In genomic region chr12:26700430-26700829, GRCh38 we compare ENCODE assay signal across 18 cellular contexts.
DNase-seq lines count a peak whose midpoint lies in the region; ATAC-seq, FAIRE-seq and TF ChIP-seq lines count a peak whose summit lies in the region.
"Had no signal": no experiment of that assay in that cellular context is flagged by ENCODE, and none has a peak within 500 bp of the region (broad histone marks: within the 10 kb centered on the region; RNA-seq: fewer than 3 reads in every experiment).

No MANE protein-coding gene starts in this region.

- FAIRE-seq in endothelial cell of umbilical vein (lab: Jason Lieb, UNC), result no peak
- FAIRE-seq: GM12892 had no signal

- H2BK5ac ChIP-seq in IMR-90 (ENCODE audit: low read depth, low read length, poor library complexity, severe bottlenecking), result no peak overlapping the region

- POLR2A ChIA-PET in IMR-90 (lab: Charles Lee; ENCODE audit: unreplicated experiment), result no interaction called here
- POLR2A ChIA-PET in Panc1 (lab: Charles Lee), result no interaction called here
- POLR2A ChIA-PET in endothelial cell of umbilical vein (lab: Charles Lee), result interaction anchor here (0.6 kb wide), 1 partner anchor 422 kb away, joined by 3 read pairs; no protein-coding TSS in a partner anchor

- H4K5ac ChIP-seq in IMR-90 (ENCODE audit: low read depth, low read length), result no peak overlapping the region

- in situ Hi-C loops in IMR-90 (cut with MboI; ENCODE audit: low sequenced_read_pairs), result no loop called here
- in situ Hi-C loops in Panc1 (cut with HindIII; ENCODE audit: low pct_unique_long_range_greater_than_20kb, low sequenced_read_pairs), result no loop called here
- in situ Hi-C loops in gastrocnemius medialis (cut with MboI; ENCODE audit: low sequenced_read_pairs in 4 of 4), result no loop called here

- TF ChIP-seq RAD21 in IMR-90 (IDR thresholded peaks at IDR 0.05; ENCODE audit: low read length), result no peak

- no peak overlapping the region for H2BK120ac ChIP-seq in IMR-90 (ENCODE audit: low read depth, low read length)

- ATAC-seq in IMR-90 (ENCODE audit: low read depth) (no peak), Panc1 (peak; percentile 22; the same call in 1 of the 2 replicates), upper lobe of right lung (peak; percentile 46), gastrocnemius medialis (no peak), HG03565 (IDR thresholded peaks at IDR 0.05; ENCODE audit: unreplicated experiment) (no peak)

- CTCF ChIA-PET in IMR-90 (lab: Yijun Ruan, JAX) (no interaction called here), Panc1 (lab: Charles Lee) (interaction anchor here (1.5 kb wide), 1 partner anchor 603 kb away, joined by 4 read pairs; no protein-coding TSS in a partner anchor), endothelial cell of umbilical vein (lab: Charles Lee) (interaction anchor here (0.8 to 2.1 kb wide), 7 partner anchors 19 to 585 kb away, joined by 3 to 38 read pairs (median 5); no protein-coding TSS in a partner anchor)

- H3K4ac ChIP-seq in IMR-90 (ENCODE audit: low read depth, low read length), result no peak overlapping the region

- H3K79me1 ChIP-seq in IMR-90 (ENCODE audit: low read depth in 1 of 2, low read length in 2 of 2), result no peaks in the 10 kb centered on the region; a peak in 1 of 4 replicates

- TF ChIP-seq POLR2A in IMR-90 (IDR thresholded peaks at IDR 0.05; ENCODE audit: low read depth, low read length) (no peak), endothelial cell of umbilical vein (IDR thresholded peaks at IDR 0.05; ENCODE audit: low read depth, low read length) (no peak), gastrocnemius medialis (IDR thresholded peaks at IDR 0.05) (no peak)

- H3K18ac ChIP-seq in IMR-90 (ENCODE audit: low read depth, low read length), result no peak overlapping the region

- H3K4me3 ChIP-seq in IMR-90 (ENCODE audit: insufficient read depth, low read depth, low read length) (no peak overlapping the region), Panc1 (ENCODE audit: low read depth in 2 of 2, low read length in 2 of 2) (no peak overlapping the region), endothelial cell of umbilical vein (replicated peaks in 1 of 3; ENCODE audit: insufficient read depth in 1 of 3, low read depth in 1 of 3, low read length in 3 of 3) (no peak overlapping the region), upper lobe of right lung (no peak overlapping the region), gastrocnemius medialis (no peak overlapping the region)
- H3K4me3 ChIP-seq: HAP-1, SJSA1 had no signal

- H3K14ac ChIP-seq in IMR-90 (replicated peaks; ENCODE audit: low read depth, low read length), result no peak overlapping the region

- H3K79me2 ChIP-seq in endothelial cell of umbilical vein (ENCODE audit: control insufficient read depth, insufficient read depth, low read length), result peaks cover 2% of the 10 kb centered on the region

- no peaks in the 10 kb centered on the region for H3K9me1 ChIP-seq in IMR-90 (ENCODE audit: insufficient read depth, low read length)
- no peaks in the 10 kb centered on the region for H3K9me1 ChIP-seq in endothelial cell of umbilical vein (replicated peaks; ENCODE audit: control insufficient read depth, extremely low read depth, insufficient read depth, low read length)

- H4K91ac ChIP-seq in IMR-90 (ENCODE audit: insufficient read depth, low read depth, low read length), result no peak overlapping the region

- no peak overlapping the region for H2BK20ac ChIP-seq in IMR-90 (ENCODE audit: low read depth, low read length)

- H3K56ac ChIP-seq in IMR-90 (ENCODE audit: extremely low read depth, insufficient read depth, low read length), result no peak overlapping the region

- H3K4me2 ChIP-seq in IMR-90 (ENCODE audit: low read depth, low read length), result no peak overlapping the region
- no peak overlapping the region for H3K4me2 ChIP-seq in endothelial cell of umbilical vein (ENCODE audit: insufficient read depth, low read length)
- H3K4me2 ChIP-seq: KMS-11 had no signal

- H2AFZ ChIP-seq in IMR-90 (replicated peaks; ENCODE audit: low read length, poor library complexity) (peak overlapping the region; percentile 1), endothelial cell of umbilical vein (ENCODE audit: low read depth, low read length) (no peak overlapping the region)

- H3K23ac ChIP-seq in IMR-90 (ENCODE audit: low read depth, low read length), result no peak overlapping the region

- H3K27me3 ChIP-seq in IMR-90 (ENCODE audit: control insufficient read depth, insufficient read depth, low read length), result no peaks in the 10 kb centered on the region
- no peaks in the 10 kb centered on the region for H3K27me3 ChIP-seq in Panc1 (ENCODE audit: control insufficient read depth, insufficient read depth, low read length)
- H3K27me3 ChIP-seq in endothelial cell of umbilical vein (ENCODE audit: control insufficient read depth in 2 of 2, insufficient read depth in 2 of 2, low read length in 2 of 2), result no peaks in the 10 kb centered on the region
- no peaks in the 10 kb centered on the region for H3K27me3 ChIP-seq in upper lobe of right lung
- no peaks in the 10 kb centered on the region for H3K27me3 ChIP-seq in gastrocnemius medialis
- H3K27me3 ChIP-seq: SJSA1 had no signal

- no peak overlapping the region for H2AK9ac ChIP-seq in IMR-90 (replicated peaks; ENCODE audit: low read depth, low read length, poor library complexity)

- H3K36me3 ChIP-seq in IMR-90 (ENCODE audit: control insufficient read depth, insufficient read depth, low read length) (no peaks in the 10 kb centered on the region), Panc1 (ENCODE audit: control insufficient read depth, insufficient read depth, low read length) (no peaks in the 10 kb centered on the region), endothelial cell of umbilical vein (ENCODE audit: control insufficient read depth in 2 of 2, extremely low read depth in 1 of 2, insufficient read depth in 2 of 2, low read length in 2 of 2) (peaks cover 0 to 3% of the 10 kb centered on the region in 2 experiments), upper lobe of right lung (peaks cover 13% of the 10 kb centered on the region), gastrocnemius medialis (no peaks in the 10 kb centered on the region)

- WGBS in IMR-90 (ENCODE audit: extremely low coverage in 2 of 2, insufficient read length in 1 of 2), 2 experiments, result no CpG with 5 or more reads among the region's 4 CpGs

- no peak overlapping the region for H4K8ac ChIP-seq in IMR-90 (ENCODE audit: low read depth in 2 of 2, low read length in 2 of 2)

- H3K4me1 ChIP-seq in IMR-90 (ENCODE audit: control insufficient read depth, insufficient read depth, low read length) (peaks cover 8% of the 10 kb centered on the region), Panc1 (ENCODE audit: control insufficient read depth, insufficient read depth, low read length) (peaks cover 24% of the 10 kb centered on the region), endothelial cell of umbilical vein (ENCODE audit: control insufficient read depth, extremely low read depth, insufficient read depth, low read length) (peaks cover 65% of the 10 kb centered on the region), upper lobe of right lung (peaks cover 9% of the 10 kb centered on the region), gastrocnemius medialis (no peaks in the 10 kb centered on the region)

- no peaks in the 10 kb centered on the region for H4K20me1 ChIP-seq in IMR-90 (ENCODE audit: insufficient read depth, low read length)
- no peaks in the 10 kb centered on the region for H4K20me1 ChIP-seq in endothelial cell of umbilical vein (replicated peaks; ENCODE audit: control insufficient read depth, extremely low read depth, insufficient read depth, low read length)

- TF ChIP-seq CTCF in IMR-90 (conservative IDR thresholded peaks at IDR 0.05; ENCODE audit: low read depth, low read length) (no peak), Panc1 (IDR thresholded peaks at IDR 0.05) (no peak), endothelial cell of umbilical vein (IDR thresholded peaks at IDR 0.05; ENCODE audit: extremely low read depth in 1 of 2, insufficient read depth in 1 of 2, low read depth in 1 of 2, low read length in 2 of 2) (no peak), upper lobe of right lung (IDR thresholded peaks at IDR 0.05) (no peak), gastrocnemius medialis (IDR thresholded peaks at IDR 0.05 in 4 of 5, conservative IDR thresholded peaks at IDR 0.05 in 1 of 5) (no peak)

- no peaks in the 10 kb centered on the region for H3K9me3 ChIP-seq in IMR-90 (ENCODE audit: control insufficient read depth, insufficient read depth, low read length)
- no peaks in the 10 kb centered on the region; the same call in 1 of the 2 replicates for H3K9me3 ChIP-seq in Panc1 (ENCODE audit: control insufficient read depth, insufficient read depth, low read depth, low read length)
- H3K9me3 ChIP-seq in endothelial cell of umbilical vein (replicated peaks; ENCODE audit: control insufficient read depth, insufficient read depth, low read length), result no peaks in the 10 kb centered on the region
- H3K9me3 ChIP-seq in upper lobe of right lung, result no peaks in the 10 kb centered on the region
- no peaks in the 10 kb centered on the region for H3K9me3 ChIP-seq in gastrocnemius medialis
- H3K9me3 ChIP-seq: HAP-1, SJSA1 had no signal

- DNase-seq in IMR-90 (no peak), Panc1 (ENCODE audit: low read depth, low spot score) (no peak), endothelial cell of umbilical vein (ENCODE audit: low read depth, low spot score) (no peak), upper lobe of right lung (no peak), gastrocnemius medialis (no peak), mesenteric fat pad (ENCODE audit: low spot score) (no peak)
- DNase-seq: COR-L47, DMS153, NCI-H187 treated with DMSO at 0.1 percent for 48 hours, NCI-H446, NCI-H69, OCI-M1 had no signal

- dilution Hi-C loops in IMR-90 (cut with HindIII; ENCODE audit: low sequenced_read_pairs, unreplicated experiment), result no loop called here
- dilution Hi-C loops in endothelial cell of umbilical vein (cut with MboI; ENCODE audit: extremely low pct_ligation_motif_present, low sequenced_read_pairs), result no loop called here

- H2BK15ac ChIP-seq in IMR-90 (ENCODE audit: low read depth, low read length), result no peak overlapping the region

- H3K9ac ChIP-seq in IMR-90 (ENCODE audit: low read depth, low read length) (no peak overlapping the region), endothelial cell of umbilical vein (replicated peaks; ENCODE audit: extremely low read depth, insufficient read depth, low read length) (no peak overlapping the region)
- H3K9ac ChIP-seq: KMS-11 had no signal

- intact Hi-C loops in IMR-90 (cut with micrococcal nuclease), result loop anchor here (2.0 to 5.0 kb wide), 4 partner anchors 43 to 603 kb away; no protein-coding TSS in a partner anchor
- intact Hi-C loops in Panc1 (cut with micrococcal nuclease; ENCODE audit: unreplicated experiment), result loop anchor here (2.0 kb wide), 1 partner anchor 604 kb away; no protein-coding TSS in a partner anchor
- intact Hi-C loops in endothelial cell of umbilical vein (cut with micrococcal nuclease), result loop anchor here (2.0 to 10.0 kb wide), 4 partner anchors 187 to 604 kb away; partner anchors contain the start of gene TM7SF3
- intact Hi-C loops in upper lobe of right lung (cut with DNase I), result no loop called here
- intact Hi-C loops in gastrocnemius medialis (cut with DNase I; ENCODE audit: low total_unique reads), result loop anchor here (5.0 kb wide), 1 partner anchor 603 kb away; no protein-coding TSS in a partner anchor

- H3K27ac ChIP-seq in IMR-90 (ENCODE audit: insufficient read depth, low read length) (no peak overlapping the region), Panc1 (ENCODE audit: low read length) (peak overlapping the region; percentile 60), endothelial cell of umbilical vein (ENCODE audit: insufficient read depth, low read depth, low read length) (peak overlapping the region; percentile 100), upper lobe of right lung (no peak overlapping the region), gastrocnemius medialis (no peak overlapping the region)
- H3K27ac ChIP-seq: KMS-11, RWPE1, SJSA1 had no signal

- H2AK5ac ChIP-seq in IMR-90 (ENCODE audit: low read depth, low read length), result no peak overlapping the region

- no TSS peak for BruUV-seq in IMR-90 (replicated peaks; lab: Mats Ljungman, UMichigan)
- BruUV-seq in Panc1 (replicated peaks; lab: Mats Ljungman, UMichigan), result no TSS peak
- no TSS peak for BruUV-seq in endothelial cell of umbilical vein (replicated peaks; lab: Mats Ljungman, UMichigan)

Comparison
In these comparisons a context has a peak if more than half of its experiments do, and no peak if none do; other contexts are left out.
1. ATAC-seq: peak in Panc1 (single experiment) and upper lobe of right lung (single experiment); none in IMR-90 (single experiment), gastrocnemius medialis (0 of 2) and HG03565 (single experiment).
2. H3K27ac ChIP-seq: peak in Panc1 (single experiment) and endothelial cell of umbilical vein (single experiment); none in IMR-90 (single experiment), upper lobe of right lung (single experiment) and gastrocnemius medialis (0 of 4).